In the genomic region with DNA sequence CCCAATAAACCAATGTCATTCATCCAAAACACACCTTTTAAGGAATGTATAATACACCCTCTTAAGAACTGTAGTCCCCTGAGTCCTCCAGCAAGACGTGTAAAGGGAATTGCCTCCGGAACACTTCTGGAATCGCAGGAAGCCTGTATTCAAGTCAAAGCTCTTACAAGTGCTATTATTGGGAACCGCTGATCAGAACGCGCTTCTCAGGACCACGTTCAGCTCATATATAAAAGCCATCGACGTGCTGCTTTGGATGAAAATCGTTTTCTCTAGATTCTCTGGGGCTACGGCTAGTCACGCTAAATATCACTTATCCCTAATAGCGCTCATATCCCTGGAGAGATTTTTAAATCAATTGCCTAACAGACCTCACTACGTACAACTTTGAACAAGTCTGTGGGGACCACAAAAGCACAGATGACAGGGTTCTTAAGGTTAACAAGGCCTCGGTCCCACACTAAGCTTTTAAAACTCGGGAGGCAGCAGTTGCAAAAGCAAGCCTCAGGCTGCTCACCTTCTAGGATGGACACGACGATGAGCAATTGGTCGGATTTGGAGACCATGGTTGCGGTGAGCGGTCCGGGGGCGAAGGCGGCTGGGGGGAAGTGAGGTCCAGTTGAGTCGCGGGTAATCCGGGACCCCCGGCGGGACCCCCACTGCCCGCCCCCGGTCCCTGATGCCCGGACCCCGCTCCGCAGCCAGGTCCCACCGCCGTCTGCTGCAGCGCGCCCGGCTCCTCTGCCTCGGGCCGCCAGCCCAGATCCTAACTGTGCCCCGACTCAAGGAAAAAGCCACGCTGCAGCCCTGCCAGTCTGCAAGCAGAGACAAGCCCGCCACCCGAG, we compare ENCODE assay signal across 1 cellular context.
TF ChIP-seq lines count a peak whose summit lies in the region.

No MANE protein-coding gene starts in this region.

TF ChIP-seq in GM23338, 12 proteins besides CTCF, POLR2A, EP300 and RAD21 (continued from another document):
- no peak for TF ChIP-seq ZNF462 (CRISPR knock-in tag; IDR thresholded peaks at IDR 0.05)
- TF ChIP-seq ZNF331 (CRISPR knock-in tag; IDR thresholded peaks at IDR 0.05; ENCODE audit: low read depth) = no peak
- TF ChIP-seq, protein P1, sequence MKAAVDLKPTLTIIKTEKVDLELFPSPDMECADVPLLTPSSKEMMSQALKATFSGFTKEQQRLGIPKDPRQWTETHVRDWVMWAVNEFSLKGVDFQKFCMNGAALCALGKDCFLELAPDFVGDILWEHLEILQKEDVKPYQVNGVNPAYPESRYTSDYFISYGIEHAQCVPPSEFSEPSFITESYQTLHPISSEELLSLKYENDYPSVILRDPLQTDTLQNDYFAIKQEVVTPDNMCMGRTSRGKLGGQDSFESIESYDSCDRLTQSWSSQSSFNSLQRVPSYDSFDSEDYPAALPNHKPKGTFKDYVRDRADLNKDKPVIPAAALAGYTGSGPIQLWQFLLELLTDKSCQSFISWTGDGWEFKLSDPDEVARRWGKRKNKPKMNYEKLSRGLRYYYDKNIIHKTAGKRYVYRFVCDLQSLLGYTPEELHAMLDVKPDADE (IDR thresholded peaks at IDR 0.05) = no peak
- no peak for TF ChIP-seq EZH2phosphoT487 (IDR thresholded peaks at IDR 0.05; ENCODE audit: unreplicated experiment)
